ENCODE assay signal across 14 cellular contexts in genomic region chr2:121505005-121505404, GRCh38. TPM values are rescaled to one million over a fixed set of nuclear protein-coding genes. Genes with fewer than 3 reads are reported as not detected.
DNase-seq lines count a peak whose midpoint lies in the region; ATAC-seq, FAIRE-seq and TF ChIP-seq lines count a peak whose summit lies in the region.
"Had no signal": no experiment of that assay in that cellular context is flagged by ENCODE, and none has a peak within 500 bp of the region (broad histone marks: within the 10 kb centered on the region; RNA-seq: fewer than 3 reads in every experiment).

No MANE protein-coding gene starts in this region.

- peaks cover under 1% of the 10 kb centered on the region for H3K9me3 Mint-ChIP-seq in astrocyte (ENCODE audit: unreplicated experiment)

- H3K9me1 ChIP-seq in keratinocyte (ENCODE audit: control insufficient read depth, extremely low read depth, insufficient read depth, low read length) = no peaks in the 10 kb centered on the region

- H3K4me3 Mint-ChIP-seq in astrocyte (ENCODE audit: unreplicated experiment) = no peak overlapping the region

- H3K9me3 ChIP-seq in left ventricle myocardium inferior (replicated peaks) = peaks cover 10% of the 10 kb centered on the region
- no peaks in the 10 kb centered on the region for H3K9me3 ChIP-seq in astrocyte (ENCODE audit: insufficient read depth, low read depth, low read length)
- H3K9me3 ChIP-seq in keratinocyte (ENCODE audit: control insufficient read depth, low read depth, low read length) = no peaks in the 10 kb centered on the region

- peak overlapping the region; percentile 85 for H3K27ac Mint-ChIP-seq in astrocyte (ENCODE audit: unreplicated experiment)

- H3K27ac ChIP-seq in left ventricle myocardium inferior (replicated peaks) (no peak overlapping the region), astrocyte (ENCODE audit: low read depth, low read length) (peak overlapping the region; percentile 85), keratinocyte (ENCODE audit: control insufficient read depth, insufficient read depth, low read length) (peak overlapping the region; percentile 97)
- H3K27ac ChIP-seq: BLaER1 had no signal

- DNase-seq in Right ventricle myocardium superior (no peak), left ventricle myocardium inferior (no peak), astrocyte (ENCODE audit: low read depth) (peak; percentile 99), keratinocyte (ENCODE audit: low read depth, low spot score) (peak; percentile 94), NCI-H128 (lab: John Stamatoyannopoulos, UW; ENCODE audit: unreplicated experiment) (no peak), SHP77 (lab: John Stamatoyannopoulos, UW) (no peak)
- DNase-seq in stimulated activated CD4-positive, alpha-beta T cell treated with anti-CD3 and anti-CD28 coated beads, Interleukin-12 subunit alpha, Interleukin-12 subunit beta, amount 100 ng/mL, for 4 hours = no peak
- DNase-seq: activated T-cell treated with anti-CD3 and anti-CD28 coated beads, Interleukin-2, amount 50 U/mL, for 48 hours; Kasumi-1; retina; stimulated activated CD8-positive, alpha-beta memory T cell treated with anti-CD3 and anti-CD28 coated beads, Interleukin-4, amount 100 ng/mL, for 48 hours had no signal

- peaks cover 36% of the 10 kb centered on the region for H3K36me3 ChIP-seq in left ventricle myocardium inferior
- no peaks in the 10 kb centered on the region for H3K36me3 ChIP-seq in astrocyte (ENCODE audit: insufficient read depth, low read length)
- peaks cover 3 to 8% of the 10 kb centered on the region in 2 experiments for H3K36me3 ChIP-seq in keratinocyte (ENCODE audit: control insufficient read depth in 2 of 2, extremely low read depth in 1 of 2, insufficient read depth in 2 of 2, low read length in 2 of 2)

- peak overlapping the region; percentile 56 for H3K4me2 ChIP-seq in astrocyte (ENCODE audit: low read length)
- H3K4me2 ChIP-seq in keratinocyte (ENCODE audit: control insufficient read depth, extremely low read depth, insufficient read depth, low read depth, low read length) = peak overlapping the region; percentile 84
- H3K4me2 ChIP-seq: BLaER1 had no signal

- no peaks in the 10 kb centered on the region for H3K27me3 Mint-ChIP-seq in astrocyte (ENCODE audit: low read depth, unreplicated experiment)

- H3K79me2 ChIP-seq in astrocyte (ENCODE audit: insufficient read depth, low read length) = peaks cover 43% of the 10 kb centered on the region
- H3K79me2 ChIP-seq in keratinocyte (ENCODE audit: control insufficient read depth, insufficient read depth, low read length) = peaks cover 36% of the 10 kb centered on the region

- FAIRE-seq in astrocyte (lab: Jason Lieb, UNC) = peak; percentile 98
- FAIRE-seq in keratinocyte (lab: Jason Lieb, UNC) = peak; percentile 97

- intact Hi-C loops in Right ventricle myocardium superior (cut with DNase I) (no loop called here), left ventricle myocardium inferior (cut with micrococcal nuclease) (no loop called here)

- peaks cover 8% of the 10 kb centered on the region for H3K36me3 Mint-ChIP-seq in astrocyte (ENCODE audit: low read depth, unreplicated experiment)

- TF ChIP-seq CTCF in left ventricle myocardium inferior (IDR thresholded peaks at IDR 0.05; ENCODE audit: borderline replicate concordance) (no peak), astrocyte (IDR thresholded peaks at IDR 0.05; ENCODE audit: insufficient read depth, low read depth, low read length) (no peak), keratinocyte (optimal IDR thresholded peaks at IDR 0.05 in 1 of 3, IDR thresholded peaks at IDR 0.05 in 1 of 3, conservative IDR thresholded peaks at IDR 0.05 in 1 of 3; ENCODE audit: extremely low read depth in 1 of 3, insufficient read depth in 2 of 3, low read length in 3 of 3) (no peak)

- peaks cover 44% of the 10 kb centered on the region for H3K4me1 Mint-ChIP-seq in astrocyte (ENCODE audit: low read depth, unreplicated experiment)

- no peaks in the 10 kb centered on the region for H4K20me1 ChIP-seq in astrocyte (ENCODE audit: insufficient read depth, low read length)
- no peaks in the 10 kb centered on the region for H4K20me1 ChIP-seq in keratinocyte (ENCODE audit: control insufficient read depth, extremely low read depth, insufficient read depth, low read length)

- ATAC-seq in Right ventricle myocardium superior (ENCODE audit: poor library complexity) (peak; percentile 48), GM19324 (IDR thresholded peaks at IDR 0.05; ENCODE audit: low FRiP score, unreplicated experiment) (no peak)
- ATAC-seq: left lobe of liver had no signal

- H3K4me3 ChIP-seq in left ventricle myocardium inferior (no peak overlapping the region), astrocyte (ENCODE audit: insufficient read depth, low read depth, low read length) (no peak overlapping the region), keratinocyte (ENCODE audit: control insufficient read depth in 2 of 3, extremely low read depth in 1 of 3, insufficient read depth in 2 of 3, low read depth in 1 of 3, low read length in 3 of 3) (peak overlapping the region in 2 of 3 experiments; percentile 41 to 60)
- H3K4me3 ChIP-seq: BLaER1 had no signal

- H3K4me1 ChIP-seq in left ventricle myocardium inferior (peaks cover 28% of the 10 kb centered on the region), astrocyte (ENCODE audit: insufficient read depth, low read length) (peaks cover 44% of the 10 kb centered on the region), keratinocyte (ENCODE audit: control insufficient read depth, extremely low read depth, insufficient read depth, low read length) (peaks cover 72% of the 10 kb centered on the region)
- H3K4me1 ChIP-seq: BLaER1 had no signal

- dilution Hi-C loops in keratinocyte (cut with MboI; ENCODE audit: extremely low pct_ligation_motif_present, low sequenced_read_pairs) = no loop called here

- H3K27me3 ChIP-seq in left ventricle myocardium inferior (ENCODE audit: low read depth) (no peaks in the 10 kb centered on the region), astrocyte (ENCODE audit: insufficient read depth, low read length) (no peaks in the 10 kb centered on the region), keratinocyte (ENCODE audit: control insufficient read depth, extremely low read depth, insufficient read depth, low read length) (no peaks in the 10 kb centered on the region)
- H3K27me3 ChIP-seq: BLaER1 had no signal

- H2AFZ ChIP-seq in astrocyte (ENCODE audit: low read depth, low read length) (no peak overlapping the region), keratinocyte (ENCODE audit: control insufficient read depth, low read length) (peak overlapping the region; percentile 34)

- H3K9ac ChIP-seq in astrocyte (ENCODE audit: low read length) (peak overlapping the region; percentile 68), keratinocyte (ENCODE audit: control insufficient read depth, extremely low read depth, insufficient read depth, low read length) (peak overlapping the region; percentile 76)
- H3K9ac ChIP-seq: BLaER1 had no signal

RNA-seq across cellular contexts. Expression of gene RNU4ATAC, which starts 25.7 kb away (rescaled TPM):
- total RNA-seq in Right ventricle myocardium superior (28.8 TPM), left ventricle myocardium inferior (7.3 TPM), astrocyte (not detected in 2 replicates)
- polyA plus RNA-seq in keratinocyte = not detected in 3 replicates
- not detected for polyA plus RNA-seq in keratinocyte (2011; ENCODE audit: low read depth)
- not detected in 2 replicates for polyA plus RNA-seq in keratinocyte (2011; cell fraction: cytosol; rRNA removed)
- polyA plus RNA-seq in keratinocyte (2011; cell fraction: nucleus; rRNA removed) = not detected in 2 replicates
- not detected in 2 replicates for polyA plus RNA-seq in keratinocyte (2012; ENCODE audit: low replicate concordance)
- under 0.01 TPM in 3 replicates for polyA minus RNA-seq in keratinocyte
- polyA minus RNA-seq in keratinocyte (2011; cell fraction: cytosol; rRNA and poly(A)+ RNA removed) = 1,401 TPM
- under 0.01 TPM in 2 replicates for polyA minus RNA-seq in keratinocyte (2011; cell fraction: nucleus; rRNA and poly(A)+ RNA removed)
- total RNA-seq: left lobe of liver had no signal

Comparison
In these comparisons a context has a peak if more than half of its experiments do, and no peak if none do; other contexts are left out.
1. DNase-seq: peak in astrocyte (single experiment) and keratinocyte (single experiment); none in Right ventricle myocardium superior (single experiment), left ventricle myocardium inferior (single experiment), NCI-H128 (single experiment), SHP77 (0 of 2) and stimulated activated CD4-positive, alpha-beta T cell treated with anti-CD3 and anti-CD28 coated beads, Interleukin-12 subunit alpha, Interleukin-12 subunit beta, amount 100 ng/mL, for 4 hours (single experiment).
2. H3K4me3 ChIP-seq: peak in keratinocyte (2 of 3); none in left ventricle myocardium inferior (single experiment) and astrocyte (single experiment).